In the genomic region with DNA sequence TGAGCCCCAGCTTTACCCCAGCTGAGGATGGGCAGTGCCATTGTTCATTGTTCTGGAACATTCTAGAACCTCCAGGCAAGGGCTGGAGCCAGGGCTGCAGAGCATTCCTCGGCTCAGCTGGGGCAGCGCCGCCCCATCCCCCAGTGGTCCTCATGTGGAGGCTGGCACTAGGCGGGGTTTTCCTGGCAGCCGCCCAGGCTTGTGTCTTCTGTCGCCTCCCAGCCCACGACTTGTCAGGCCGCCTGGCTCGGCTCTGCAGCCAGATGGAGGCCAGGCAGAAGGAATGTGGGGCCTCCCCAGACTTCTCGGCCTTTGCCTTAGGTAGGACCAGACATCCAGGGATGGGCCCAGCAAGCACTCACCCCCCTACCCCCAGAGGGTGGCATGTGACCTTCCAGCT, we compare ENCODE assay signal across 8 cellular contexts.
DNase-seq lines count a peak whose midpoint lies in the region; ATAC-seq lines count a peak whose summit lies in the region.

A gene with protein sequence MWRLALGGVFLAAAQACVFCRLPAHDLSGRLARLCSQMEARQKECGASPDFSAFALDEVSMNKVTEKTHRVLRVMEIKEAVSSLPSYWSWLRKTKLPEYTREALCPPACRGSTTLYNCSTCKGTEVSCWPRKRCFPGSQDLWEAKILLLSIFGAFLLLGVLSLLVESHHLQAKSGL (plus strand): TSS at position 104 of the 400 bp plus-strand sequence. CDS start 49 bp downstream, at position 153.

- H3K27ac Mint-ChIP-seq in stimulated activated naive CD8-positive, alpha-beta T cell treated with anti-CD3 and anti-CD28 coated beads, Interleukin-15, amount 100 ng/mL, for 72 hours, result peak within 1 kb of the TSS; percentile 79 to 94

- peak within 1 kb of the TSS; percentile 14 to 62 for H3K4me3 Mint-ChIP-seq in stimulated activated naive CD8-positive, alpha-beta T cell treated with anti-CD3 and anti-CD28 coated beads, Interleukin-15, amount 100 ng/mL, for 72 hours

- ATAC-seq in stimulated activated naive CD8-positive, alpha-beta T cell treated with anti-CD3 and anti-CD28 coated beads, Interleukin-15, amount 100 ng/mL, for 72 hours, result no peak
- ATAC-seq in GM18867 (IDR thresholded peaks at IDR 0.05; ENCODE audit: unreplicated experiment), result no peak

- DNase-seq in NCI-H748 (lab: John Stamatoyannopoulos, UW; ENCODE audit: unreplicated experiment) (peak; percentile 19), NCI-H748 treated with DMSO at 0.1 percent for 48 hours (lab: John Stamatoyannopoulos, UW) (no peak), amygdala (lab: John Stamatoyannopoulos, UW) (peak in 49 of 56 donors; percentile 18 to 97 (median 62)), inferior parietal cortex (ENCODE audit: extremely low spot score) (peak; percentile 53), iPS-NIHi7 (ENCODE audit: extremely low spot score) (no peak), CD1c-positive myeloid dendritic cell (ENCODE audit: extremely low spot score) (no peak)
- DNase-seq in stimulated activated naive CD8-positive, alpha-beta T cell treated with anti-CD3 and anti-CD28 coated beads, Interleukin-15, amount 100 ng/mL, for 72 hours, result no peak

- no peaks in the 10 kb centered on the region for H3K27me3 Mint-ChIP-seq in stimulated activated naive CD8-positive, alpha-beta T cell treated with anti-CD3 and anti-CD28 coated beads, Interleukin-15, amount 100 ng/mL, for 72 hours

- H3K9me3 Mint-ChIP-seq in stimulated activated naive CD8-positive, alpha-beta T cell treated with anti-CD3 and anti-CD28 coated beads, Interleukin-15, amount 100 ng/mL, for 72 hours, result no peaks in the 10 kb centered on the region

- peaks cover 55% of the 10 kb centered on the region for H3K4me1 Mint-ChIP-seq in stimulated activated naive CD8-positive, alpha-beta T cell treated with anti-CD3 and anti-CD28 coated beads, Interleukin-15, amount 100 ng/mL, for 72 hours

Comparison
In these comparisons a context has a peak if more than half of its experiments do, and no peak if none do; other contexts are left out.
1. DNase-seq: peak in NCI-H748 (single experiment), amygdala (49 of 56) and inferior parietal cortex (single experiment); none in NCI-H748 treated with DMSO at 0.1 percent for 48 hours (single experiment), stimulated activated naive CD8-positive, alpha-beta T cell treated with anti-CD3 and anti-CD28 coated beads, Interleukin-15, amount 100 ng/mL, for 72 hours (0 of 2), iPS-NIHi7 (single experiment) and CD1c-positive myeloid dendritic cell (single experiment).